In the genomic region with DNA sequence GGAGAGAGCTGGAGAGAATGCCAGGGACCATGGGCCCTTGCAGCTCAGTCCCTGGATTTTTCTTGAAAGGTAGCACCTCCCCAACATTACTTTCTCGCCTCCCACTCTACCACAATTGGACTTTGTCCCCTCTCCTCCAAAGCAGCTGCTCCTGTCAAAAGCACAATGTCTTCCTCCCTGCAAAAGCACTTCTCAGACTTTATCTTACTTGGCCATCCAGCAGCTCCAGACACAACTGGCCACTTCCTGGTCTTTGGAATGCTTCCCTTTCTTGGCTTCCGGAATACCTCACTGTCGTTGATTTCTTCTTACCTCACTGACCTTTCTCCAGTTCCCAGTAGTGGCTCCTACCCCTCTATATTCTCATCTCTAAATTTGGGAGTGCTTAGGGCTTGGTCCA, we compare ENCODE assay signal across 23 cellular contexts.
"Had no signal": no experiment of that assay in that cellular context is flagged by ENCODE, and none has a peak within 500 bp of the region (broad histone marks: within the 10 kb centered on the region; RNA-seq: fewer than 3 reads in every experiment).

No MANE protein-coding gene starts in this region.

- H2AFZ ChIP-seq: hepatocyte had no signal

- H3K36me3 Mint-ChIP-seq: natural killer cell treated with Interleukin-12 subunit alpha and Interleukin-12 subunit beta and Interleukin-15 and Interleukin-18, amount 100 ng/mL, for 72 hours had no signal

- H3K9me3 ChIP-seq: left ventricle myocardium inferior, mucosa of descending colon, ovary, right atrium auricular region, right lobe of liver, suprapubic skin, thoracic aorta, tibial artery, upper lobe of right lung had no signal

- H3K9me3 Mint-ChIP-seq: natural killer cell treated with Interleukin-12 subunit alpha and Interleukin-12 subunit beta and Interleukin-15 and Interleukin-18, amount 100 ng/mL, for 72 hours; stimulated activated naive B cell treated with anti-CD40 and anti-IgM and Interleukin-4, amounts not matched to agents 10 μg/mL and 1 μg/mL and 100 μg/mL, for 72 hours; stimulated activated naive CD8-positive, alpha-beta T cell treated with anti-CD3 and anti-CD28 coated beads, Interleukin-15, Interleukin-2, amounts not matched to agents 100 ng/mL and 50 ng/mL, for 24 hours had no signal

- DNase-seq: islet precursor cell; left ventricle myocardium inferior; midbrain; mucosa of descending colon; naive thymus-derived CD4-positive, alpha-beta T cell; ovary; right lobe of liver; stimulated activated CD4-positive, alpha-beta T cell treated with anti-CD3 and anti-CD28 coated beads, Interleukin-12 subunit alpha, Interleukin-12 subunit beta, amount 100 ng/mL, for 4 hours; stimulated activated CD4-positive, alpha-beta T cell treated with anti-CD3 and anti-CD28 coated beads, Interleukin-15, amount 100 ng/mL, for 24 hours; stimulated activated CD4-positive, alpha-beta T cell treated with anti-CD3 and anti-CD28 coated beads, Interleukin-2, amount 100 ng/mL, for 24 hours; stimulated activated CD4-positive, alpha-beta T cell treated with anti-CD3 and anti-CD28 coated beads, Interleukin-4, amount 100 ng/mL, for 1 hour; stimulated activated naive B cell treated with anti-CD40 and anti-IgM and Interleukin-4, amounts not matched to agents 10 μg/mL and 1 μg/mL and 100 μg/mL, for 72 hours; tibial artery; upper lobe of right lung had no signal

- H3K79me2 ChIP-seq: hepatocyte had no signal

- H3K36me3 ChIP-seq: left ventricle myocardium inferior, ovary, right atrium auricular region, right lobe of liver, suprapubic skin, thoracic aorta, tibial artery, upper lobe of right lung had no signal

- H3K4me2 ChIP-seq: hepatocyte had no signal

- H3K27ac ChIP-seq: hepatocyte, left ventricle myocardium inferior, ovary, right atrium auricular region, right lobe of liver, suprapubic skin, thoracic aorta, tibial artery, upper lobe of right lung had no signal

- H3K4me1 Mint-ChIP-seq: naive thymus-derived CD4-positive, alpha-beta T cell had no signal

- FAIRE-seq: urothelium cell line had no signal

- ATAC-seq: mucosa of descending colon; naive thymus-derived CD4-positive, alpha-beta T cell; natural killer cell treated with Interleukin-12 subunit alpha and Interleukin-12 subunit beta and Interleukin-15 and Interleukin-18, amount 100 ng/mL, for 72 hours; right lobe of liver; stimulated activated naive B cell treated with anti-CD40 and anti-IgM and Interleukin-4, amounts not matched to agents 10 μg/mL and 1 μg/mL and 100 μg/mL, for 72 hours; upper lobe of right lung had no signal

- H3K4me1 ChIP-seq: left ventricle myocardium inferior, right atrium auricular region, right lobe of liver, suprapubic skin, tibial artery, upper lobe of right lung had no signal

- H3K27me3 ChIP-seq: hepatocyte, ovary, right atrium auricular region, right lobe of liver, upper lobe of right lung had no signal

- H3K4me3 ChIP-seq: hepatocyte, left ventricle myocardium inferior, lung, mucosa of descending colon, ovary, right atrium auricular region, right lobe of liver, suprapubic skin, thoracic aorta, tibial artery, upper lobe of right lung had no signal

- H3K4me3 Mint-ChIP-seq: naive thymus-derived CD4-positive, alpha-beta T cell; natural killer cell treated with Interleukin-12 subunit alpha and Interleukin-12 subunit beta and Interleukin-15 and Interleukin-18, amount 100 ng/mL, for 72 hours; stimulated activated naive B cell treated with anti-CD40 and anti-IgM and Interleukin-4, amounts not matched to agents 10 μg/mL and 1 μg/mL and 100 μg/mL, for 72 hours; stimulated activated naive CD8-positive, alpha-beta T cell treated with anti-CD3 and anti-CD28 coated beads, Interleukin-15, Interleukin-2, amounts not matched to agents 100 ng/mL and 50 ng/mL, for 24 hours had no signal

- H3K27ac Mint-ChIP-seq: naive thymus-derived CD4-positive, alpha-beta T cell; natural killer cell treated with Interleukin-12 subunit alpha and Interleukin-12 subunit beta and Interleukin-15 and Interleukin-18, amount 100 ng/mL, for 72 hours; progenitor cell of endocrine pancreas; stimulated activated naive B cell treated with anti-CD40 and anti-IgM and Interleukin-4, amounts not matched to agents 10 μg/mL and 1 μg/mL and 100 μg/mL, for 72 hours; stimulated activated naive CD8-positive, alpha-beta T cell treated with anti-CD3 and anti-CD28 coated beads, Interleukin-15, Interleukin-2, amounts not matched to agents 100 ng/mL and 50 ng/mL, for 24 hours had no signal
